ENCODE assay signal across 9 cellular contexts in genomic region chr1:154812911-154813816, GRCh38. TPM values are rescaled to one million over a fixed set of nuclear protein-coding genes. Genes with fewer than 3 reads are reported as not detected.
DNase-seq lines count a peak whose midpoint lies in the region; ATAC-seq, FAIRE-seq and TF ChIP-seq lines count a peak whose summit lies in the region.
"Had no signal": no experiment of that assay in that cellular context is flagged by ENCODE, and none has a peak within 500 bp of the region (broad histone marks: within the 10 kb centered on the region; RNA-seq: fewer than 3 reads in every experiment).

No MANE protein-coding gene starts in this region.

- intact Hi-C loops in pancreas (cut with DNase I) = no loop called here
- intact Hi-C loops in CD4-positive, alpha-beta memory T cell (cut with micrococcal nuclease) = no loop called here

- peak; percentile 57 for ATAC-seq in foreskin keratinocyte
- peak; percentile 38 to 74 (median 54) for ATAC-seq in pancreas

- H3K9me3 Mint-ChIP-seq in CD4-positive, alpha-beta memory T cell = peaks cover 0 to 2% (median 0%) of the 10 kb centered on the region in 8 donors

- 43 to 50% methylated on average over 21 of the region's 21 CpGs for whole genome bisulfite sequencing in pancreas, 2 donors
- WGBS in suprapubic skin = 55% methylated on average over 12 of the region's 21 CpGs

- H3K27ac Mint-ChIP-seq in CD4-positive, alpha-beta memory T cell = no peak overlapping the region

- H3K4me3 ChIP-seq in HAP-1 (no peak overlapping the region), pancreas (no peak overlapping the region), suprapubic skin (no peak overlapping the region), Peyer's patch (no peak overlapping the region)
- no peak overlapping the region for H3K4me3 ChIP-seq in CD4-positive, alpha-beta memory T cell (ENCODE audit: low read length in 2 of 2)

- H3K9me3 ChIP-seq in HAP-1 = no peaks in the 10 kb centered on the region
- H3K9me3 ChIP-seq in pancreas = no peaks in the 10 kb centered on the region
- no peaks in the 10 kb centered on the region for H3K9me3 ChIP-seq in suprapubic skin
- H3K9me3 ChIP-seq in CD4-positive, alpha-beta memory T cell (ENCODE audit: control insufficient read depth in 1 of 2, low read length in 2 of 2) = no peaks in the 10 kb centered on the region
- no peaks in the 10 kb centered on the region for H3K9me3 ChIP-seq in Peyer's patch

- CTCF ChIA-PET in CD4-positive, alpha-beta memory T cell (lab: Charles Lee; ENCODE audit: partially characterized antibody) = interaction anchor here (0.7 to 0.9 kb wide), 3 partner anchors 15 to 137 kb away, joined by 3 read pairs; no protein-coding TSS in a partner anchor

- no peak overlapping the region for H3K4me3 Mint-ChIP-seq in CD4-positive, alpha-beta memory T cell

- TF ChIP-seq POLR2A in suprapubic skin (IDR thresholded peaks at IDR 0.05) (no peak), Peyer's patch (IDR thresholded peaks at IDR 0.05) (no peak)

- DNase-seq in HAP-1 (ENCODE audit: low spot score in 2 of 2) = peak; percentile 38 to 78
- peak; percentile 92 for DNase-seq in NCI-H748 (lab: John Stamatoyannopoulos, UW; ENCODE audit: unreplicated experiment)
- peak; percentile 73 to 77 for DNase-seq in foreskin keratinocyte
- peak in 1 of 6 donors; percentile 13 for DNase-seq in pancreas
- no peak for DNase-seq in suprapubic skin (ENCODE audit: low spot score in 2 of 2)
- DNase-seq in CD4-positive, alpha-beta memory T cell = no peak
- DNase-seq in Peyer's patch = no peak
- no peak for DNase-seq in AG20443 (ENCODE audit: low spot score)
- DNase-seq: GDM1 had no signal

- TF ChIP-seq CTCF in foreskin keratinocyte (conservative IDR thresholded peaks at IDR 0.05) (peak; percentile 46), pancreas (IDR thresholded peaks at IDR 0.05) (no peak), suprapubic skin (IDR thresholded peaks at IDR 0.05) (no peak), Peyer's patch (IDR thresholded peaks at IDR 0.05) (no peak)

- H3K27ac ChIP-seq in foreskin keratinocyte = peak overlapping the region; percentile 71
- H3K27ac ChIP-seq in pancreas = no peak overlapping the region
- no peak overlapping the region for H3K27ac ChIP-seq in suprapubic skin
- H3K27ac ChIP-seq in CD4-positive, alpha-beta memory T cell (ENCODE audit: low read depth, low read length) = no peak overlapping the region
- no peak overlapping the region for H3K27ac ChIP-seq in Peyer's patch

- H3K4me1 ChIP-seq in HAP-1 (peaks cover 7% of the 10 kb centered on the region), foreskin keratinocyte (peaks cover 14% of the 10 kb centered on the region), pancreas (no peaks in the 10 kb centered on the region), suprapubic skin (peaks cover 16% of the 10 kb centered on the region), Peyer's patch (no peaks in the 10 kb centered on the region)
- no peaks in the 10 kb centered on the region for H3K4me1 ChIP-seq in CD4-positive, alpha-beta memory T cell (ENCODE audit: insufficient read depth, low read length)

- in situ Hi-C loops in HAP-1 (cut with MboI; ENCODE audit: low sequenced_read_pairs) = no loop called here

- H3K27me3 Mint-ChIP-seq in CD4-positive, alpha-beta memory T cell = peaks cover 0 to 3% of the 10 kb centered on the region in 2 donors

- no peaks in the 10 kb centered on the region for H3K36me3 Mint-ChIP-seq in CD4-positive, alpha-beta memory T cell

- no peak for TF ChIP-seq EP300 in suprapubic skin (IDR thresholded peaks at IDR 0.05)

- peaks cover 0 to 3% (median 0%) of the 10 kb centered on the region in 4 donors for H3K4me1 Mint-ChIP-seq in CD4-positive, alpha-beta memory T cell

- FAIRE-seq in pancreas (lab: Jason Lieb, UNC) = no peak

- no peaks in the 10 kb centered on the region for H3K36me3 ChIP-seq in HAP-1 (replicated peaks)
- no peaks in the 10 kb centered on the region for H3K36me3 ChIP-seq in pancreas
- no peaks in the 10 kb centered on the region for H3K36me3 ChIP-seq in suprapubic skin
- H3K36me3 ChIP-seq in CD4-positive, alpha-beta memory T cell (ENCODE audit: insufficient read depth, low read length) = no peaks in the 10 kb centered on the region
- no peaks in the 10 kb centered on the region for H3K36me3 ChIP-seq in Peyer's patch

- H3K27me3 ChIP-seq in HAP-1 (ENCODE audit: low read depth) (no peaks in the 10 kb centered on the region), foreskin keratinocyte (peaks cover 14% of the 10 kb centered on the region), pancreas (no peaks in the 10 kb centered on the region), suprapubic skin (no peaks in the 10 kb centered on the region), Peyer's patch (no peaks in the 10 kb centered on the region)
- no peaks in the 10 kb centered on the region for H3K27me3 ChIP-seq in CD4-positive, alpha-beta memory T cell (ENCODE audit: insufficient read depth, low read length)

- POLR2A ChIA-PET in CD4-positive, alpha-beta memory T cell (lab: Charles Lee; ENCODE audit: partially characterized antibody) = no interaction called here

RNA-seq across cellular contexts. Expression of gene KCNN3, which starts 56.9 kb away (rescaled TPM):
- total RNA-seq in foreskin keratinocyte (under 0.01 TPM in 1 of 2 replicates, not detected in the other), pancreas (1 to 10 TPM in 1 of 6 donors, under 1 TPM in 5; 0.23 to 1.0 (median 0.36) TPM), suprapubic skin (under 1 TPM; 0.30 to 0.72 (median 0.37) TPM), Peyer's patch (1 to 10 TPM in 3 of 4 donors, under 1 TPM in 1; 0.85 to 1.7 (median 1.2) TPM)
- polyA plus RNA-seq in foreskin keratinocyte (not detected in 2 replicates), pancreas (under 1 TPM; 0.11 to 0.35 TPM)
- total RNA-seq in CD4-positive, alpha-beta memory T cell = under 1 TPM in 1 of 2 experiments, not detected in 1; 0.06 TPM
- not detected for polyA plus RNA-seq in CD4-positive, alpha-beta memory T cell

Comparison
In these comparisons a context has a peak if more than half of its experiments do, and no peak if none do; other contexts are left out.
1. DNase-seq: peak in HAP-1 (2 of 2), NCI-H748 (single experiment) and foreskin keratinocyte (2 of 2); none in suprapubic skin (0 of 2), CD4-positive, alpha-beta memory T cell (0 of 5), Peyer's patch (0 of 3) and AG20443 (single experiment).